ENCODE assay signal across 2 cellular contexts in the genomic region with DNA sequence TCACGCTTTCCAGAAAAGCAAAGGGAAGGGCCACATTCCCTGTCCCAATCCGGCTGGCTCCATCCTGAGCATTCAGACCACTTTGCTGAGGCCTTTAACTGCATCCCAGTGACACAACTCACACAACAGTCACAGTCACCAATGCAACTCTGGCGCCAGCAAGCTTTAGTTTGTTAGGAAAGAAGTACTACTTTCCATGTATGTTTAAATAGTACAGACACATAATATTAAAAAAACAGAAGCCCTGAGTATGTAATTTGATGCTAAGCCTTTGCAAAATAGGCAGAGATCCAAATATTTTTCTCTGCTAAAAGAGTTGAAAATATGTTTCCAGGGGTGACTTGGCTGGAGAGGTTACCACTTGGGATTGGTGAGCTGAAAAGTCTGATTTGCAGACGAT.
TF ChIP-seq lines count a peak whose summit lies in the region.

No MANE protein-coding gene starts in this region.

TF ChIP-seq in HEK293, 187 proteins besides CTCF, POLR2A, EP300 and RAD21:
- TF ChIP-seq, protein P1, sequence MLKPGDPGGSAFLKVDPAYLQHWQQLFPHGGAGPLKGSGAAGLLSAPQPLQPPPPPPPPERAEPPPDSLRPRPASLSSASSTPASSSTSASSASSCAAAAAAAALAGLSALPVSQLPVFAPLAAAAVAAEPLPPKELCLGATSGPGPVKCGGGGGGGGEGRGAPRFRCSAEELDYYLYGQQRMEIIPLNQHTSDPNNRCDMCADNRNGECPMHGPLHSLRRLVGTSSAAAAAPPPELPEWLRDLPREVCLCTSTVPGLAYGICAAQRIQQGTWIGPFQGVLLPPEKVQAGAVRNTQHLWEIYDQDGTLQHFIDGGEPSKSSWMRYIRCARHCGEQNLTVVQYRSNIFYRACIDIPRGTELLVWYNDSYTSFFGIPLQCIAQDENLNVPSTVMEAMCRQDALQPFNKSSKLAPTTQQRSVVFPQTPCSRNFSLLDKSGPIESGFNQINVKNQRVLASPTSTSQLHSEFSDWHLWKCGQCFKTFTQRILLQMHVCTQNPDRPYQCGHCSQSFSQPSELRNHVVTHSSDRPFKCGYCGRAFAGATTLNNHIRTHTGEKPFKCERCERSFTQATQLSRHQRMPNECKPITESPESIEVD (tag by site-specific recombination; IDR thresholded peaks at IDR 0.05): peak; percentile 21; the same call in 1 of the 2 replicates
- no peak for TF ChIP-seq ZNF776 (tag by site-specific recombination; IDR thresholded peaks at IDR 0.05; ENCODE audit: borderline replicate concordance)
TF ChIP-seq in HEK293: peak in this region for 1.

TF ChIP-seq in SK-N-SH, 30 proteins besides CTCF, POLR2A, EP300 and RAD21 (continued from another document):
- TF ChIP-seq, protein P2, sequence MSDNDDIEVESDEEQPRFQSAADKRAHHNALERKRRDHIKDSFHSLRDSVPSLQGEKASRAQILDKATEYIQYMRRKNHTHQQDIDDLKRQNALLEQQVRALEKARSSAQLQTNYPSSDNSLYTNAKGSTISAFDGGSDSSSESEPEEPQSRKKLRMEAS (IDR thresholded peaks at IDR 0.05; ENCODE audit: low read depth): peak; percentile 22; the same call in 1 of the 2 replicates
- peak; percentile 14; the same call in 1 of the 2 replicates for TF ChIP-seq TCF12 (IDR thresholded peaks at IDR 0.05)
- 0 out of 2 replicates have a peak, but pooled peaks have one; percentile 23 for TF ChIP-seq MEF2A (IDR thresholded peaks at IDR 0.05; ENCODE audit: borderline replicate concordance, low read depth)
